In genomic region chr5:141922827-141923442, GRCh38 we compare ENCODE assay signal across 8 cellular contexts. TPM values are rescaled to one million over a fixed set of nuclear protein-coding genes. Genes with fewer than 3 reads are reported as not detected.
A peak's percentile ranks its signal among the peaks of the same experiment; 100 is the strongest.
DNase-seq lines count a peak whose midpoint lies in the region; ATAC-seq and TF ChIP-seq lines count a peak whose summit lies in the region.
"Not testable (repeated sequence)": the region's sequence is repeated elsewhere in the genome, so short reads cannot be mapped to it uniquely, and the experiment has no call there.

No MANE protein-coding gene starts in this region.

- H3K4me1 Mint-ChIP-seq in memory B cell, result peaks cover 19% of the 10 kb centered on the region

- peak overlapping the region; percentile 94 for H3K27ac Mint-ChIP-seq in memory B cell

- not testable (repeated sequence) for DNase-seq in body of pancreas; fibroblast of the aortic adventitia (ENCODE audit: low read depth); memory B cell (ENCODE audit: low spot score in 2 of 2); retinal pigment epithelial cell (ENCODE audit: low read depth)
- DNase-seq in aorta, result peak in 1 of 2 donors; percentile 64

- peak overlapping the region; percentile 89 for H3K4me3 Mint-ChIP-seq in memory B cell

- TF ChIP-seq POLR2A in body of pancreas (IDR thresholded peaks at IDR 0.05), result not testable (repeated sequence)

- TF ChIP-seq CTCF in GM12875 (IDR thresholded peaks at IDR 0.05; ENCODE audit: borderline replicate concordance, insufficient read depth, low read depth, low read length); VCaP (conservative IDR thresholded peaks at IDR 0.05); body of pancreas (IDR thresholded peaks at IDR 0.05); fibroblast of the aortic adventitia (IDR thresholded peaks at IDR 0.05; ENCODE audit: insufficient read depth, low read length); retinal pigment epithelial cell (conservative IDR thresholded peaks at IDR 0.05; ENCODE audit: low read depth, low read length): not testable (repeated sequence)

- not testable (repeated sequence) for H3K9me3 ChIP-seq in body of pancreas; aorta (ENCODE audit: control insufficient read depth, low read length)

- H3K27me3 ChIP-seq in body of pancreas; aorta (ENCODE audit: control insufficient read depth in 1 of 2, insufficient read depth in 2 of 2, low read length in 1 of 2): not testable (repeated sequence)

- 53 to 56% methylated on average over 28 of the region's 28 CpGs for WGBS in body of pancreas, 2 donors
- WGBS in aorta, 2 donors, result 52 to 59% methylated on average over 25 to 28 of the region's 28 CpGs

- H3K36me3 Mint-ChIP-seq in memory B cell, result peaks cover 17% of the 10 kb centered on the region

- H3K4me1 ChIP-seq in body of pancreas, result peaks cover 18% of the 10 kb centered on the region
- not testable (repeated sequence) for H3K4me1 ChIP-seq in aorta (ENCODE audit: control insufficient read depth in 1 of 2, insufficient read depth in 2 of 2, low read length in 2 of 2)

- peak; percentile 10 for ATAC-seq in HG03571 (IDR thresholded peaks at IDR 0.05; ENCODE audit: unreplicated experiment)
- not testable (repeated sequence) for ATAC-seq in body of pancreas; memory B cell (ENCODE audit: low read depth); aorta (ENCODE audit: low FRiP score)

- peak overlapping the region; percentile 91 for H3K27ac ChIP-seq in VCaP
- H3K27ac ChIP-seq in body of pancreas, result peak overlapping the region; percentile 87 to 98 (median 94)
- peak overlapping the region; percentile 18 to 62 for H3K27ac ChIP-seq in aorta (ENCODE audit: low read depth in 1 of 2, low read length in 2 of 2)

- H3K9me3 Mint-ChIP-seq in memory B cell, result not testable (repeated sequence)

- intact Hi-C loops in body of pancreas (cut with DNase I), result not testable (repeated sequence)
- intact Hi-C loops in aorta (cut with DNase I), result loop anchor here in 1 of 2 donors (5.0 kb wide), 1 partner anchor 44 kb away; the partner anchor contains the start of gene RNF14

- H3K27me3 Mint-ChIP-seq in memory B cell, result not testable (repeated sequence)

- H3K36me3 ChIP-seq in body of pancreas (replicated peaks in 1 of 2; ENCODE audit: insufficient read depth in 1 of 2, low read depth in 2 of 2), result peaks cover 3 to 19% of the 10 kb centered on the region in 2 donors
- not testable (repeated sequence) for H3K36me3 ChIP-seq in aorta (ENCODE audit: control insufficient read depth in 1 of 2, insufficient read depth in 2 of 2, low read length in 1 of 2)

- H3K4me3 ChIP-seq in GM12875 (ENCODE audit: low read depth, low read length) (peak overlapping the region; percentile 94), body of pancreas (peak overlapping the region; percentile 46 to 93), fibroblast of the aortic adventitia (ENCODE audit: low read depth, low read length) (peak overlapping the region; percentile 83), retinal pigment epithelial cell (ENCODE audit: low read length) (peak overlapping the region; percentile 81), aorta (ENCODE audit: low read length in 2 of 2) (peak overlapping the region; percentile 27 to 49)

RNA-seq across cellular contexts. Expression of gene DELE1, which starts 0.7 kb away (rescaled TPM):
- total RNA-seq in body of pancreas (100 to 1,000 TPM in 1 of 2 donors, 10 to 100 TPM in 1; 50.6 to 100 TPM), fibroblast of the aortic adventitia (ENCODE audit: low replicate concordance) (50.9 and 59.0 TPM in 2 replicates), aorta (100 to 1,000 TPM in 1 of 2 donors, 10 to 100 TPM in 1; 75.5 to 100 TPM)
- polyA plus RNA-seq in aorta, result 10 to 100 TPM; 25.0 to 79.6 TPM

RNA-seq across cellular contexts. Expression of gene PCDH12, which starts 35.1 kb away (rescaled TPM):
- total RNA-seq in body of pancreas (1 to 10 TPM; 1.6 to 2.9 TPM), fibroblast of the aortic adventitia (ENCODE audit: low replicate concordance) (under 0.01 and 0.16 TPM in 2 replicates), aorta (10 to 100 TPM in 1 of 2 donors, 1 to 10 TPM in 1; 8.0 to 10.3 TPM)
- under 1 TPM; 0.88 to 0.95 TPM for polyA plus RNA-seq in aorta

RNA-seq across cellular contexts. Expression of gene PCDH1, which starts 44.7 kb away (rescaled TPM):
- total RNA-seq in body of pancreas (10 to 100 TPM; 24.9 to 31.3 TPM), fibroblast of the aortic adventitia (ENCODE audit: low replicate concordance) (0.90 and 3.2 TPM in 2 replicates), aorta (10 to 100 TPM; 29.4 to 41.9 TPM)
- polyA plus RNA-seq in aorta, result 1 to 10 TPM; 1.4 to 2.5 TPM

RNA-seq across cellular contexts. Expression of gene RNF14, which starts 46.0 kb away (rescaled TPM):
- 10 to 100 TPM; 29.3 to 44.2 TPM for total RNA-seq in body of pancreas
- 80.3 and 93.6 TPM in 2 replicates for total RNA-seq in fibroblast of the aortic adventitia (ENCODE audit: low replicate concordance)
- 10 to 100 TPM; 53.0 to 54.6 TPM for total RNA-seq in aorta
- 10 to 100 TPM; 44.3 to 55.0 TPM for polyA plus RNA-seq in aorta

Comparison
In these comparisons a context has a peak if more than half of its experiments do, and no peak if none do; other contexts are left out.
1. H3K4me3 ChIP-seq: peak in every context shown above with its lines; median percentile 94 in GM12875; 83 in fibroblast of the aortic adventitia; 81 in retinal pigment epithelial cell; 70 in body of pancreas; 38 in aorta.
2. H3K27ac ChIP-seq: peak in every context shown above with its lines; median percentile 94 in body of pancreas; 91 in VCaP; 40 in aorta.